ENCODE assay signal across 13 cellular contexts in genomic region chr13:87674143-87674772, GRCh38. TPM values are rescaled to one million over a fixed set of nuclear protein-coding genes. Genes with fewer than 3 reads are reported as not detected.
A peak's percentile ranks its signal among the peaks of the same experiment; 100 is the strongest.
DNase-seq lines count a peak whose midpoint lies in the region; ATAC-seq and TF ChIP-seq lines count a peak whose summit lies in the region.
"Had no signal": no experiment of that assay in that cellular context is flagged by ENCODE, and none has a peak within 500 bp of the region (broad histone marks: within the 10 kb centered on the region; RNA-seq: fewer than 3 reads in every experiment).

No MANE protein-coding gene starts in this region.

- peaks cover 61% of the 10 kb centered on the region for H3K27me3 Mint-ChIP-seq in activated naive CD8-positive, alpha-beta T cell treated with anti-CD3 and anti-CD28 coated beads, Interleukin-2, amount 10 ng/mL, durations not matched to agents 7 days and 5 days
- peaks cover 86% of the 10 kb centered on the region for H3K27me3 Mint-ChIP-seq in activated naive CD8-positive, alpha-beta T cell treated with anti-CD3 and anti-CD28 coated beads for 36 hours

- H3K36me3 Mint-ChIP-seq in activated naive CD8-positive, alpha-beta T cell treated with anti-CD3 and anti-CD28 coated beads, Interleukin-2, amount 10 ng/mL, durations not matched to agents 7 days and 5 days = no peaks in the 10 kb centered on the region
- no peaks in the 10 kb centered on the region for H3K36me3 Mint-ChIP-seq in activated naive CD8-positive, alpha-beta T cell treated with anti-CD3 and anti-CD28 coated beads for 36 hours

- H3K9ac ChIP-seq in iPS-15b (ENCODE audit: low read depth, low read length) (no peak overlapping the region), colonic mucosa (ENCODE audit: low read depth in 2 of 2, low read length in 2 of 2) (no peak overlapping the region)

- peaks cover 1% of the 10 kb centered on the region for H3K9me3 Mint-ChIP-seq in activated naive CD8-positive, alpha-beta T cell treated with anti-CD3 and anti-CD28 coated beads, Interleukin-2, amount 10 ng/mL, durations not matched to agents 7 days and 5 days
- peaks cover 5% of the 10 kb centered on the region for H3K9me3 Mint-ChIP-seq in activated naive CD8-positive, alpha-beta T cell treated with anti-CD3 and anti-CD28 coated beads for 36 hours
- H3K9me3 Mint-ChIP-seq: activated T-helper 2 cell treated with anti-CD3 and anti-CD28 coated beads, Interferon-gamma antibody, Interleukin-2, Interleukin-4, amounts not matched to agents 10 μg/mL and 5 μg/mL and 100 μg/mL, durations not matched to agents 14 hours and 24 hours and 36 hours; T-helper 2 cell treated with Interferon-gamma antibody and Interleukin-4, amounts not matched to agents 5 μg/mL and 100 μg/mL, for 36 hours had no signal

- TF ChIP-seq CTCF in suprapubic skin (IDR thresholded peaks at IDR 0.05) (no peak), colonic mucosa (IDR thresholded peaks at IDR 0.05) (no peak)

- POLR2A ChIA-PET in activated naive CD8-positive, alpha-beta T cell treated with anti-CD3 and anti-CD28 coated beads, Interleukin-2, amount 10 ng/mL, durations not matched to agents 7 days and 5 days (lab: Charles Lee) = no interaction called here

- peak overlapping the region; percentile 48 for H3K4me3 ChIP-seq in iPS-15b (ENCODE audit: low read depth, low read length)
- H3K4me3 ChIP-seq in suprapubic skin = peak overlapping the region; percentile 61
- no peak overlapping the region for H3K4me3 ChIP-seq in colonic mucosa
- H3K4me3 ChIP-seq: lung had no signal

- H3K4me1 ChIP-seq in iPS-15b (ENCODE audit: control insufficient read depth, insufficient read depth, low read length) = peaks cover 24% of the 10 kb centered on the region
- H3K4me1 ChIP-seq in suprapubic skin = peaks cover 55% of the 10 kb centered on the region
- H3K4me1 ChIP-seq in colonic mucosa = peaks cover 12% of the 10 kb centered on the region

- TF ChIP-seq POLR2A in suprapubic skin (IDR thresholded peaks at IDR 0.05) (no peak), GM18505 (IDR thresholded peaks at IDR 0.05; ENCODE audit: borderline replicate concordance, extremely low read depth, insufficient read depth, insufficient read length) (no peak)

- intact Hi-C loops in colonic mucosa (cut with DNase I) = no loop called here

- H3K27ac Mint-ChIP-seq in activated naive CD8-positive, alpha-beta T cell treated with anti-CD3 and anti-CD28 coated beads, Interleukin-2, amount 10 ng/mL, durations not matched to agents 7 days and 5 days = no peak overlapping the region
- no peak overlapping the region for H3K27ac Mint-ChIP-seq in activated naive CD8-positive, alpha-beta T cell treated with anti-CD3 and anti-CD28 coated beads for 36 hours
- H3K27ac Mint-ChIP-seq: activated T-helper 2 cell treated with anti-CD3 and anti-CD28 coated beads, Interferon-gamma antibody, Interleukin-2, Interleukin-4, amounts not matched to agents 10 μg/mL and 5 μg/mL and 100 μg/mL, durations not matched to agents 14 hours and 24 hours and 36 hours; T-helper 2 cell treated with Interferon-gamma antibody and Interleukin-4, amounts not matched to agents 5 μg/mL and 100 μg/mL, for 36 hours had no signal

- ATAC-seq in activated naive CD8-positive, alpha-beta T cell treated with anti-CD3 and anti-CD28 coated beads, Interleukin-2, amount 10 ng/mL, durations not matched to agents 7 days and 5 days (ENCODE audit: low read depth) = no peak
- no peak for ATAC-seq in GM18505 (IDR thresholded peaks at IDR 0.05; ENCODE audit: unreplicated experiment)

- DNase-seq in activated naive CD8-positive, alpha-beta T cell treated with anti-CD3 and anti-CD28 coated beads, Interleukin-2, amount 10 ng/mL, durations not matched to agents 7 days and 5 days = no peak
- no peak for DNase-seq in activated naive CD8-positive, alpha-beta T cell treated with anti-CD3 and anti-CD28 coated beads for 36 hours
- peak; percentile 46 for DNase-seq in SK-N-DZ (ENCODE audit: low spot score)
- DNase-seq in suprapubic skin (ENCODE audit: low spot score in 2 of 2) = no peak
- no peak for DNase-seq in NCI-H1694 treated with DMSO at 0.1 percent for 48 hours (lab: John Stamatoyannopoulos, UW)
- DNase-seq in colonic mucosa = no peak

- H3K36me3 ChIP-seq in iPS-15b (ENCODE audit: control insufficient read depth, insufficient read depth, low read length) = no peaks in the 10 kb centered on the region
- no peaks in the 10 kb centered on the region for H3K36me3 ChIP-seq in suprapubic skin
- no peaks in the 10 kb centered on the region for H3K36me3 ChIP-seq in colonic mucosa
- H3K36me3 ChIP-seq: upper lobe of left lung had no signal

- H3K9me3 ChIP-seq in iPS-15b (ENCODE audit: control insufficient read depth, insufficient read depth, low read length) (no peaks in the 10 kb centered on the region), suprapubic skin (no peaks in the 10 kb centered on the region), colonic mucosa (no peaks in the 10 kb centered on the region)
- H3K9me3 ChIP-seq: upper lobe of left lung had no signal

- H3K27me3 ChIP-seq in iPS-15b (ENCODE audit: control insufficient read depth, insufficient read depth, low read length) = peaks cover 61% of the 10 kb centered on the region
- H3K27me3 ChIP-seq in suprapubic skin = peaks cover 71% of the 10 kb centered on the region
- H3K27me3 ChIP-seq in colonic mucosa = peaks cover 60% of the 10 kb centered on the region

- no peak overlapping the region for H3K27ac ChIP-seq in suprapubic skin
- H3K27ac ChIP-seq in colonic mucosa = no peak overlapping the region
- H3K27ac ChIP-seq: HL-60, upper lobe of left lung had no signal

- no peak for TF ChIP-seq EP300 in suprapubic skin (IDR thresholded peaks at IDR 0.05)

- WGBS in suprapubic skin = 8% methylated on average over 30 of the region's 30 CpGs

- H3K4me1 Mint-ChIP-seq in activated naive CD8-positive, alpha-beta T cell treated with anti-CD3 and anti-CD28 coated beads, Interleukin-2, amount 10 ng/mL, durations not matched to agents 7 days and 5 days = peaks cover 11% of the 10 kb centered on the region
- peaks cover 22% of the 10 kb centered on the region for H3K4me1 Mint-ChIP-seq in activated naive CD8-positive, alpha-beta T cell treated with anti-CD3 and anti-CD28 coated beads for 36 hours

- H3K4me3 Mint-ChIP-seq in activated naive CD8-positive, alpha-beta T cell treated with anti-CD3 and anti-CD28 coated beads, Interleukin-2, amount 10 ng/mL, durations not matched to agents 7 days and 5 days = peak overlapping the region; percentile 35
- no peak overlapping the region for H3K4me3 Mint-ChIP-seq in activated naive CD8-positive, alpha-beta T cell treated with anti-CD3 and anti-CD28 coated beads for 36 hours
- H3K4me3 Mint-ChIP-seq: T-helper 2 cell treated with Interferon-gamma antibody and Interleukin-4, amounts not matched to agents 5 μg/mL and 100 μg/mL, for 36 hours had no signal

RNA-seq across cellular contexts. Expression of gene SLITRK5, which starts 3.1 kb away (rescaled TPM):
- not detected for total RNA-seq in activated naive CD8-positive, alpha-beta T cell treated with anti-CD3 and anti-CD28 coated beads, Interleukin-2, amount 10 ng/mL, durations not matched to agents 7 days and 5 days
- not detected for total RNA-seq in activated naive CD8-positive, alpha-beta T cell treated with anti-CD3 and anti-CD28 coated beads for 36 hours
- 1.6 and 1.9 TPM in 2 replicates for polyA plus RNA-seq in SK-N-DZ (2014; cell fraction: cytosol; rRNA removed)
- polyA plus RNA-seq in SK-N-DZ (2014; cell fraction: nucleus; rRNA removed) = 2.2 and 2.7 TPM in 2 replicates
- under 1 TPM; 0.18 to 0.97 (median 0.24) TPM for total RNA-seq in suprapubic skin
- total RNA-seq in colonic mucosa = under 1 TPM; 0.10 to 0.13 TPM
- total RNA-seq: activated T-helper 2 cell treated with anti-CD3 and anti-CD28 coated beads, Interferon-gamma antibody, Interleukin-2, Interleukin-4, amounts not matched to agents 10 μg/mL and 5 μg/mL and 100 μg/mL, durations not matched to agents 14 hours and 24 hours and 36 hours had no signal
